Comparison of ENCODE assay signal across 10 cellular contexts in the genomic region with DNA sequence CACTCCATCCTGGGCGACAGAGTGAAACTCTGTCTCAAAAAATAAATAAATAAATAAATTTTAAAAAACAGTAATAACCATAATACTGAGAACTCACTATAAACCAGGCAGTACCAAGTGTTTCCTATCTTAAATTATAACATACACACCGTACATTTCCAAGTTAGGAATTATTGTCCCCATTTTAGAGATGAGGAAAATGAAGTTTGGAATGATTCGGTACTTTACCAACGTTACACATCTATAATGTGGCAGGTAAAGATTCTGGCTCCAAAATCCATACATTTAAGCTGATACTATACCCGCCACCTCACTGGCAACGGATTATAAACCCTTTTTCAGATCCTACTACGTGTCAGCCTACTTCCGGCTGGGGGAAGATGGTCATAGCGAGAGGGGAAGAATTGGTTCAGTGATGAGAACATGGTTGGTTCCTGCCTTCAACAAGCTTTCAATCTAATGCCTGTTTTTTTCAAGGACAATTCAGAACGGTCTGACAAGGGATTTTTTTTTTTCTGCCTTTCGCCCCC.
DNase-seq lines count a peak whose midpoint lies in the region; ATAC-seq and TF ChIP-seq lines count a peak whose summit lies in the region.
"Had no signal": no experiment of that assay in that cellular context is flagged by ENCODE, and none has a peak within 500 bp of the region (broad histone marks: within the 10 kb centered on the region; RNA-seq: fewer than 3 reads in every experiment).

No MANE protein-coding gene starts in this region.

- H3K4me3 ChIP-seq in left ventricle myocardium inferior (no peak overlapping the region), fibroblast of lung (replicated peaks in 1 of 4; ENCODE audit: control extremely low read depth in 1 of 4, insufficient read depth in 1 of 4, low read depth in 3 of 4, low read length in 4 of 4) (no peak overlapping the region), neutrophil (ENCODE audit: low read depth in 1 of 2, low read length in 1 of 2) (peak overlapping the region; percentile 37 to 47), aorta (ENCODE audit: low read length in 2 of 2) (no peak overlapping the region)
- H3K4me3 ChIP-seq: PC-9 had no signal

- H3K4me2 ChIP-seq in fibroblast of lung (ENCODE audit: extremely low read depth, insufficient read depth, low read length) = no peak overlapping the region

- no peak for ATAC-seq in left ventricle myocardium superior
- ATAC-seq in aorta (ENCODE audit: low FRiP score) = no peak
- no peak for ATAC-seq in HG03378 (IDR thresholded peaks at IDR 0.05; ENCODE audit: unreplicated experiment)
- ATAC-seq: activated CD4-positive, CD25-positive, alpha-beta regulatory T cell treated with anti-CD3 and anti-CD28 coated beads, Interleukin-2, amount 50 U/mL, for 24 hours had no signal

- H3K27me3 ChIP-seq in left ventricle myocardium inferior (ENCODE audit: low read depth) (no peaks in the 10 kb centered on the region), fibroblast of lung (ENCODE audit: control insufficient read depth, insufficient read depth, low read length) (no peaks in the 10 kb centered on the region), neutrophil (no peaks in the 10 kb centered on the region), aorta (ENCODE audit: control insufficient read depth in 1 of 2, insufficient read depth in 2 of 2, low read length in 1 of 2) (no peaks in the 10 kb centered on the region)

- no peaks in the 10 kb centered on the region for H4K20me1 ChIP-seq in fibroblast of lung (ENCODE audit: control insufficient read depth, extremely low read depth, insufficient read depth, low read length)

- H3K36me3 ChIP-seq in left ventricle myocardium inferior (no peaks in the 10 kb centered on the region), fibroblast of lung (ENCODE audit: control insufficient read depth, insufficient read depth, low read length) (no peaks in the 10 kb centered on the region), neutrophil (no peaks in the 10 kb centered on the region), aorta (ENCODE audit: control insufficient read depth in 1 of 2, insufficient read depth in 2 of 2, low read length in 1 of 2) (no peaks in the 10 kb centered on the region)

- peak overlapping the region; percentile 91 for H3K27ac ChIP-seq in left ventricle myocardium inferior (replicated peaks)
- peak overlapping the region; percentile 76 for H3K27ac ChIP-seq in fibroblast of lung (ENCODE audit: insufficient read depth, low read length)
- peak overlapping the region; percentile 93 for H3K27ac ChIP-seq in neutrophil
- H3K27ac ChIP-seq in aorta (ENCODE audit: low read depth in 1 of 2, low read length in 2 of 2) = peak overlapping the region; percentile 3 to 63

- H3K9ac ChIP-seq in fibroblast of lung (ENCODE audit: insufficient read depth, low read length) = no peak overlapping the region

- H3K9me3 ChIP-seq in left ventricle myocardium inferior (replicated peaks) (peaks cover 12% of the 10 kb centered on the region), fibroblast of lung (ENCODE audit: control insufficient read depth, insufficient read depth, low read depth, low read length) (no peaks in the 10 kb centered on the region), neutrophil (no peaks in the 10 kb centered on the region), aorta (ENCODE audit: control insufficient read depth, low read length) (peaks cover 2% of the 10 kb centered on the region)

- no peaks in the 10 kb centered on the region for H3K79me2 ChIP-seq in fibroblast of lung (ENCODE audit: control insufficient read depth, insufficient read depth, low read length)

- H3K4me1 ChIP-seq in left ventricle myocardium inferior = peaks cover 53% of the 10 kb centered on the region
- H3K4me1 ChIP-seq in fibroblast of lung (ENCODE audit: control insufficient read depth, extremely low read depth, insufficient read depth, low read length) = peaks cover 12% of the 10 kb centered on the region
- H3K4me1 ChIP-seq in neutrophil (ENCODE audit: control insufficient read depth in 1 of 2, insufficient read depth in 1 of 2, low read depth in 1 of 2, low read length in 1 of 2) = peaks cover 75 to 78% of the 10 kb centered on the region in 2 experiments
- peaks cover 0 to 3% of the 10 kb centered on the region in 2 donors for H3K4me1 ChIP-seq in aorta (ENCODE audit: control insufficient read depth in 1 of 2, insufficient read depth in 2 of 2, low read length in 2 of 2)

- H2AFZ ChIP-seq in fibroblast of lung (ENCODE audit: low read length) = no peak overlapping the region
- H2AFZ ChIP-seq: PC-9 had no signal

- 89% methylated on average over 11 of the region's 11 CpGs for WGBS in aorta, 2 donors

- intact Hi-C loops in left ventricle myocardium inferior (cut with micrococcal nuclease) = no loop called here
- intact Hi-C loops in left ventricle myocardium superior (cut with micrococcal nuclease) = loop anchor here (5.0 kb wide), 1 partner anchor 108 kb away; a partner anchor contains a TSS
- intact Hi-C loops in aorta (cut with DNase I) = loop anchor here (5.0 kb wide), 3 partner anchors 108 to 158 kb away; a partner anchor contains a TSS

- DNase-seq in left ventricle myocardium inferior (no peak), left ventricle myocardium superior (no peak), fibroblast of lung (ENCODE audit: low read depth in 2 of 2) (no peak), aorta (no peak), MV-4-11 (lab: John Stamatoyannopoulos, UW) (no peak), ecto neural progenitor cell (ENCODE audit: low spot score) (no peak)

- TF ChIP-seq CTCF in left ventricle myocardium inferior (IDR thresholded peaks at IDR 0.05; ENCODE audit: borderline replicate concordance) = no peak
- TF ChIP-seq CTCF in fibroblast of lung (conservative IDR thresholded peaks at IDR 0.05 in 1 of 2, IDR thresholded peaks at IDR 0.05 in 1 of 2; ENCODE audit: low read depth in 1 of 2, low read length in 2 of 2) = no peak
- no peak for TF ChIP-seq CTCF in neutrophil (IDR thresholded peaks at IDR 0.05)

Comparison
In these comparisons a context has a peak if more than half of its experiments do, and no peak if none do; other contexts are left out.
1. H3K27ac ChIP-seq: peak in every context shown above with its lines; median percentile 93 in neutrophil; 91 in left ventricle myocardium inferior; 76 in fibroblast of lung; 33 in aorta.
2. H3K4me3 ChIP-seq: peak in neutrophil (2 of 2); none in left ventricle myocardium inferior (single experiment), fibroblast of lung (0 of 4) and aorta (0 of 2).